In the genomic region with DNA sequence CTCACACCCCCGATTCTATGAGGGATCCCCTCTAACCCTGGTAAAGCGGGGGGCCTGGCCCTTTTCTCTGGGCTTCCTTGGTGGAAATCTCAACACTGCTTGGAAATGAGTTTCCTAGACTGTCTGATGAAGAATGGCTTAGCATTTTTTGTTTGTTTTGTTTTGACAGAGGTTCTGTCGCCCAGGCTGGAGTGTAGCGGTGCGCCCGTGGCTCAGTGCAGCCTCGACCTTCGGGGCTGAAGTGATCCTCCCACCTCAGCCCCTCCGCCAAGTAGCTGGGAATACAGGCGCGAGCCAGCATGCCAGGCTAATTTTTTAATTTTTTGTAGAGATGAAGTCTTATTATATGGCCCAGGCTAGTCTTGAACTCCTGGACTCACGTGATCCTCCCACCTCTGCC, we compare ENCODE assay signal across 1 cellular context.
TF ChIP-seq lines count a peak whose summit lies in the region.

No MANE protein-coding gene starts in this region.

TF ChIP-seq in GM23338, 12 proteins besides CTCF, POLR2A, EP300 and RAD21 (continued from another document):
- TF ChIP-seq ZNF462 (CRISPR knock-in tag; IDR thresholded peaks at IDR 0.05), result no peak
- no peak for TF ChIP-seq CREB1 (CRISPR knock-in tag; IDR thresholded peaks at IDR 0.05; ENCODE audit: low read depth)
- TF ChIP-seq EZH2 (IDR thresholded peaks at IDR 0.05; ENCODE audit: low read depth, unreplicated experiment), result no peak
- no peak for TF ChIP-seq POLR2AphosphoS5 (IDR thresholded peaks at IDR 0.05; ENCODE audit: low read depth)
- TF ChIP-seq REST (IDR thresholded peaks at IDR 0.05; ENCODE audit: unreplicated experiment), result no peak
- TF ChIP-seq EZH2phosphoT487 (IDR thresholded peaks at IDR 0.05; ENCODE audit: unreplicated experiment), result no peak
TF ChIP-seq in GM23338: peak in this region for 0.
